Comparison of ENCODE assay signal across 19 cellular contexts in genomic region chr2:171512683-171513082, GRCh38. TPM values are rescaled to one million over a fixed set of nuclear protein-coding genes. Genes with fewer than 3 reads are reported as not detected.
A peak's percentile ranks its signal among the peaks of the same experiment; 100 is the strongest.
DNase-seq lines count a peak whose midpoint lies in the region; ATAC-seq, FAIRE-seq and TF ChIP-seq lines count a peak whose summit lies in the region.
"Had no signal": no experiment of that assay in that cellular context is flagged by ENCODE, and none has a peak within 500 bp of the region (broad histone marks: within the 10 kb centered on the region; RNA-seq: fewer than 3 reads in every experiment).

No MANE protein-coding gene starts in this region.

- TF ChIP-seq POLR2A in A549 (IDR thresholded peaks at IDR 0.05; ENCODE audit: low read length), result no peak
- no peak for TF ChIP-seq POLR2A in adrenal gland (IDR thresholded peaks at IDR 0.05)

- H4K20me1 ChIP-seq in GM23338 (replicated peaks; ENCODE audit: insufficient read depth), result no peaks in the 10 kb centered on the region

- TF ChIP-seq RAD21 in A549 (conservative IDR thresholded peaks at IDR 0.05 in 1 of 2, IDR thresholded peaks at IDR 0.05 in 1 of 2), result no peak

- H3K79me2 ChIP-seq in GM23338 (replicated peaks; ENCODE audit: insufficient read depth), result no peaks in the 10 kb centered on the region

- H3K4me1 ChIP-seq in A549 (peaks cover 9% of the 10 kb centered on the region; the same call in 1 of the 3 replicates), GM23338 (ENCODE audit: insufficient read depth) (no peaks in the 10 kb centered on the region), adrenal gland (replicated peaks in 1 of 2) (peaks cover 19 to 22% of the 10 kb centered on the region in 2 donors), neutrophil (ENCODE audit: control insufficient read depth in 1 of 2, insufficient read depth in 1 of 2, low read depth in 1 of 2, low read length in 1 of 2) (peaks cover 33 to 40% of the 10 kb centered on the region in 2 experiments)
- H3K4me1 ChIP-seq: Caco-2 had no signal

- H3K9me2 ChIP-seq in GM23338 (ENCODE audit: insufficient read depth), result peaks cover 4% of the 10 kb centered on the region

- H3K4me3 ChIP-seq in A549 (no peak overlapping the region), GM23338 (no peak overlapping the region), adrenal gland (no peak overlapping the region), neutrophil (ENCODE audit: low read depth in 1 of 2, low read length in 1 of 2) (no peak overlapping the region), WERI-Rb-1 (ENCODE audit: low read depth, low read length) (no peak overlapping the region)

- no peak for TF ChIP-seq EP300 in A549 (IDR thresholded peaks at IDR 0.05)

- no peaks in the 10 kb centered on the region; the same call in 2 of the 3 replicates for H3K9me3 Mint-ChIP-seq in GM23338
- H3K9me3 Mint-ChIP-seq: CD4-positive, alpha-beta T cell; HFFc6 had no signal

- no peak overlapping the region for H3K4me2 ChIP-seq in A549
- H3K4me2 ChIP-seq in GM23338, result no peak overlapping the region

- no peaks in the 10 kb centered on the region for H3K36me3 ChIP-seq in GM23338 (ENCODE audit: insufficient read depth)
- H3K36me3 ChIP-seq in adrenal gland (replicated peaks in 1 of 2), result no peaks in the 10 kb centered on the region
- no peaks in the 10 kb centered on the region for H3K36me3 ChIP-seq in neutrophil
- H3K36me3 ChIP-seq in WERI-Rb-1, result no peaks in the 10 kb centered on the region

- no peak overlapping the region for H3K27ac ChIP-seq in A549
- H3K27ac ChIP-seq in GM23338 (ENCODE audit: low read depth), result no peak overlapping the region
- peak overlapping the region in 4 of 5 donors; percentile 14 to 73 (median 22) for H3K27ac ChIP-seq in adrenal gland
- peak overlapping the region; percentile 52 for H3K27ac ChIP-seq in neutrophil
- H3K27ac ChIP-seq in WERI-Rb-1, result no peak overlapping the region
- H3K27ac ChIP-seq: C4-2B had no signal

- POLR2A ChIA-PET in A549 (lab: Yijun Ruan, JAX), result no interaction called here

- H3K4me1 Mint-ChIP-seq in GM23338, result peaks cover 7% of the 10 kb centered on the region

- H3F3A ChIP-seq in GM23338 (replicated peaks; ENCODE audit: low read depth), result no peaks in the 10 kb centered on the region

- intact Hi-C loops in adrenal gland (cut with DNase I), result no loop called here

- DNase-seq in A549 (ENCODE audit: low read depth in 1 of 2, low spot score in 1 of 2) (no peak), GM23338 (ENCODE audit: low spot score) (no peak), adrenal gland (no peak), NOMO-1 treated with dmso at 0.1 percent for 144 hours (lab: John Stamatoyannopoulos, UW; ENCODE audit: unreplicated experiment) (no peak), WERI-Rb-1 (no peak), H4 (ENCODE audit: low spot score) (no peak)
- DNase-seq: AML-193; Caco-2; CD4-positive, alpha-beta T cell; H7; HFFc6 had no signal

- no peak for FAIRE-seq in A549 (lab: Jason Lieb, UNC)
- FAIRE-seq: A204.1, D721Med, G401.6, GM12891, GM19239 had no signal

- CTCF ChIA-PET in A549 (lab: Yijun Ruan, JAX), result no interaction called here

- no peaks in the 10 kb centered on the region for H3K36me3 Mint-ChIP-seq in GM23338 (ENCODE audit: low read depth)

- H2AFZ ChIP-seq in GM23338, result peak overlapping the region; percentile 47; the same call in 1 of the 2 replicates

- no peak overlapping the region for H3K27ac Mint-ChIP-seq in GM23338
- H3K27ac Mint-ChIP-seq: CD4-positive, alpha-beta T cell; HFFc6 had no signal

- H3K4me3 Mint-ChIP-seq in GM23338, result no peak overlapping the region
- H3K4me3 Mint-ChIP-seq: CD4-positive, alpha-beta T cell; HFFc6 had no signal

- H3K27me3 ChIP-seq in GM23338 (ENCODE audit: insufficient read depth) (no peaks in the 10 kb centered on the region), adrenal gland (no peaks in the 10 kb centered on the region), neutrophil (no peaks in the 10 kb centered on the region), WERI-Rb-1 (ENCODE audit: insufficient read depth, low read depth, severe bottlenecking) (no peaks in the 10 kb centered on the region)

- peaks cover 3% of the 10 kb centered on the region for H3K27me3 Mint-ChIP-seq in GM23338 (ENCODE audit: insufficient read depth, low read depth, poor library complexity)

- ATAC-seq in A549 (no peak), GM23338 (no peak)
- ATAC-seq: HCT116 had no signal

- H3K9me3 ChIP-seq in A549 (no peaks in the 10 kb centered on the region), adrenal gland (replicated peaks in 1 of 3) (no peaks in the 10 kb centered on the region), neutrophil (no peaks in the 10 kb centered on the region), WERI-Rb-1 (ENCODE audit: severe bottlenecking) (no peaks in the 10 kb centered on the region)
- H3K9me3 ChIP-seq: Caco-2 had no signal

- TF ChIP-seq CTCF in A549 (IDR thresholded peaks at IDR 0.05) (no peak), GM23338 (conservative IDR thresholded peaks at IDR 0.05; ENCODE audit: low read depth in 2 of 2) (no peak), adrenal gland (IDR thresholded peaks at IDR 0.05) (no peak), neutrophil (IDR thresholded peaks at IDR 0.05) (no peak), WERI-Rb-1 (IDR thresholded peaks at IDR 0.05; ENCODE audit: low read depth, low read length) (no peak)

TF ChIP-seq in A549, 52 proteins besides CTCF, POLR2A, EP300 and RAD21:
- peak; percentile 1 for TF ChIP-seq MAFK (IDR thresholded peaks at IDR 0.05; ENCODE audit: partially characterized antibody)
- TF ChIP-seq, protein P1, sequence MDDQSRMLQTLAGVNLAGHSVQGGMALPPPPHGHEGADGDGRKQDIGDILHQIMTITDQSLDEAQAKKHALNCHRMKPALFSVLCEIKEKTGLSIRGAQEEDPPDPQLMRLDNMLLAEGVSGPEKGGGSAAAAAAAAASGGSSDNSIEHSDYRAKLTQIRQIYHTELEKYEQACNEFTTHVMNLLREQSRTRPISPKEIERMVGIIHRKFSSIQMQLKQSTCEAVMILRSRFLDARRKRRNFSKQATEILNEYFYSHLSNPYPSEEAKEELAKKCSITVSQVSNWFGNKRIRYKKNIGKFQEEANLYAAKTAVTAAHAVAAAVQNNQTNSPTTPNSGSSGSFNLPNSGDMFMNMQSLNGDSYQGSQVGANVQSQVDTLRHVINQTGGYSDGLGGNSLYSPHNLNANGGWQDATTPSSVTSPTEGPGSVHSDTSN (IDR thresholded peaks at IDR 0.05), result no peak

TF ChIP-seq in GM23338, 12 proteins besides CTCF, POLR2A, EP300 and RAD21 (continues in another document):
- TF ChIP-seq EZH2 (IDR thresholded peaks at IDR 0.05; ENCODE audit: low read depth, unreplicated experiment) (no peak), STAT1 (IDR thresholded peaks at IDR 0.05; ENCODE audit: unreplicated experiment) (no peak), POLR2AphosphoS5 (IDR thresholded peaks at IDR 0.05; ENCODE audit: low read depth) (no peak), EZH2phosphoT487 (IDR thresholded peaks at IDR 0.05; ENCODE audit: unreplicated experiment) (no peak)
- TF ChIP-seq, protein P2, sequence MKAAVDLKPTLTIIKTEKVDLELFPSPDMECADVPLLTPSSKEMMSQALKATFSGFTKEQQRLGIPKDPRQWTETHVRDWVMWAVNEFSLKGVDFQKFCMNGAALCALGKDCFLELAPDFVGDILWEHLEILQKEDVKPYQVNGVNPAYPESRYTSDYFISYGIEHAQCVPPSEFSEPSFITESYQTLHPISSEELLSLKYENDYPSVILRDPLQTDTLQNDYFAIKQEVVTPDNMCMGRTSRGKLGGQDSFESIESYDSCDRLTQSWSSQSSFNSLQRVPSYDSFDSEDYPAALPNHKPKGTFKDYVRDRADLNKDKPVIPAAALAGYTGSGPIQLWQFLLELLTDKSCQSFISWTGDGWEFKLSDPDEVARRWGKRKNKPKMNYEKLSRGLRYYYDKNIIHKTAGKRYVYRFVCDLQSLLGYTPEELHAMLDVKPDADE (IDR thresholded peaks at IDR 0.05), result no peak

RNA-seq across cellular contexts. Expression of gene CYBRD1, which starts 9.6 kb away (rescaled TPM):
- polyA plus RNA-seq in A549 (2011; rRNA removed) (46.6 and 50.8 TPM in 2 replicates), A549 (2017; fragmentation: RNase III; extraction: RNeasy Plus Mini Kit Qiagen cat#74134 plus additional on column Dnase treatment) (25.3 to 31.6 TPM (median 30.5 TPM) in 3 replicates), GM23338 (2016; fragmentation: Nextera tagmentation; extraction: Ambion mirVana) (3.4 and 3.7 TPM in 2 replicates), adrenal gland (10 to 100 TPM; 45.6 to 67.9 (median 62.3) TPM)
- polyA plus RNA-seq in A549 (2012; cell fraction: cytosol; rRNA removed), result 14.3 and 20.5 TPM in 2 replicates
- polyA plus RNA-seq in A549 (2012; cell fraction: nucleus; rRNA removed), result 9.4 and 12.9 TPM in 2 replicates
- polyA minus RNA-seq in A549 (2011; rRNA and poly(A)+ RNA removed), result 37.4 and 37.7 TPM in 2 replicates
- 5.3 and 8.2 TPM in 2 replicates for total RNA-seq in GM23338 (2014; rRNA removed; shearing (Covaris generic))
- 100 to 1,000 TPM in 7 of 8 donors, 10 to 100 TPM in 1; 52.7 to 346 (median 234) TPM for total RNA-seq in adrenal gland
- 38.0 and 39.3 TPM in 2 replicates for total RNA-seq in H4 (2014; rRNA removed; shearing (Covaris generic))

Comparison
In these comparisons a context has a peak if more than half of its experiments do, and no peak if none do; other contexts are left out.
1. H3K27ac ChIP-seq: peak in adrenal gland (4 of 5) and neutrophil (single experiment); none in A549 (0 of 2), GM23338 (single experiment) and WERI-Rb-1 (single experiment).